Comparison of ENCODE assay signal across 20 cellular contexts in the genomic region with DNA sequence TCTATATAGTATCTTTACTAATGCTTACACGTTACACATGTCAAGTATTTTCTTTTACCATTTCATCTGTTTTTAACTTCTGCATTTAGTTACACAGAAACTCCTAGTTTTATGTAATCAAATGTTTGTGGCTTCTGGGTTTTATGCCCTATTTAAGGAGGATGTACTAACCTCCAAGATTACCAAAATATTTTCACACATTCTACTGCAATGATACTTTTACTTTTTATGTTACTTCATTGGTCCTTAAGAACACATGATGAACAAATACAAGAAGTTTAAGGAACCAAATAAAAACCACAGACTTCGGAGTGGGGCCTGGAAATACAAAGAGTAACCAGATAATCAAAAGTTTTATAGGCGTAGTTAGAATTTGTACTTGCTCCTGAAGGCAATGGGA. TPM values are rescaled to one million over a fixed set of nuclear protein-coding genes. Genes with fewer than 3 reads are reported as not detected.
DNase-seq lines count a peak whose midpoint lies in the region; ATAC-seq and TF ChIP-seq lines count a peak whose summit lies in the region.
"Had no signal": no experiment of that assay in that cellular context is flagged by ENCODE, and none has a peak within 500 bp of the region (broad histone marks: within the 10 kb centered on the region; RNA-seq: fewer than 3 reads in every experiment).

No MANE protein-coding gene starts in this region.

- peaks cover 2 to 15% of the 10 kb centered on the region in 2 donors for H3K4me1 Mint-ChIP-seq in effector memory CD8-positive, alpha-beta T cell (ENCODE audit: low read depth in 2 of 2)
- H3K4me1 Mint-ChIP-seq in activated CD4-positive, alpha-beta T cell treated with anti-CD3 and anti-CD28 coated beads, Interleukin-2, amount 10 ng/mL, durations not matched to agents 24 days and 14 days, result peaks cover 5% of the 10 kb centered on the region

- TF ChIP-seq POLR2A in lower leg skin (IDR thresholded peaks at IDR 0.05), result no peak

- H3K4me3 ChIP-seq in AG10803 (ENCODE audit: low read length) (no peak overlapping the region), lower leg skin (ENCODE audit: low read depth, poor library complexity, severe bottlenecking) (no peak overlapping the region)
- H3K4me3 ChIP-seq: Peyer's patch had no signal

- H3K36me3 Mint-ChIP-seq in effector memory CD8-positive, alpha-beta T cell (ENCODE audit: insufficient read depth), result peaks cover 63% of the 10 kb centered on the region
- peaks cover 39% of the 10 kb centered on the region for H3K36me3 Mint-ChIP-seq in activated CD4-positive, alpha-beta T cell treated with anti-CD3 and anti-CD28 coated beads, Interleukin-2, amount 10 ng/mL, durations not matched to agents 24 days and 14 days (ENCODE audit: low read depth)

- no peaks in the 10 kb centered on the region for H3K9me3 Mint-ChIP-seq in effector memory CD8-positive, alpha-beta T cell
- no peaks in the 10 kb centered on the region for H3K9me3 Mint-ChIP-seq in activated CD4-positive, alpha-beta T cell treated with anti-CD3 and anti-CD28 coated beads, Interleukin-2, amount 10 ng/mL, durations not matched to agents 24 days and 14 days

- peak; percentile 51 for ATAC-seq in effector memory CD8-positive, alpha-beta T cell (replicated peaks)
- ATAC-seq: Right ventricle myocardium inferior, SK-N-SH treated with all-trans-retinoic acid at 6 μM for 48 hours had no signal

- no peak for TF ChIP-seq CTCF in AG10803 (conservative IDR thresholded peaks at IDR 0.05; ENCODE audit: low read length)
- no peak for TF ChIP-seq CTCF in lower leg skin (IDR thresholded peaks at IDR 0.05)

- no peak overlapping the region for H3K27ac Mint-ChIP-seq in effector memory CD8-positive, alpha-beta T cell
- H3K27ac Mint-ChIP-seq in activated CD4-positive, alpha-beta T cell treated with anti-CD3 and anti-CD28 coated beads, Interleukin-2, amount 10 ng/mL, durations not matched to agents 24 days and 14 days, result no peak overlapping the region

- no peaks in the 10 kb centered on the region for H3K27me3 Mint-ChIP-seq in effector memory CD8-positive, alpha-beta T cell
- no peaks in the 10 kb centered on the region for H3K27me3 Mint-ChIP-seq in activated CD4-positive, alpha-beta T cell treated with anti-CD3 and anti-CD28 coated beads, Interleukin-2, amount 10 ng/mL, durations not matched to agents 24 days and 14 days

- DNase-seq in AG10803 (ENCODE audit: low read depth) (peak; percentile 69), EH (ENCODE audit: low read depth) (peak; percentile 15), SIG-M5 treated with dmso at 0.1 percent for 504 hours (lab: John Stamatoyannopoulos, UW; ENCODE audit: unreplicated experiment) (peak; percentile 67), anterior cingulate cortex (lab: John Stamatoyannopoulos, UW) (no peak), NCI-H2171 (lab: John Stamatoyannopoulos, UW) (no peak), lower leg skin (ENCODE audit: low spot score in 2 of 2) (no peak)
- DNase-seq in effector memory CD8-positive, alpha-beta T cell, result no peak
- DNase-seq in activated CD4-positive, alpha-beta T cell treated with anti-CD3 and anti-CD28 coated beads, Interleukin-2, amount 10 ng/mL, durations not matched to agents 24 days and 14 days, result no peak
- DNase-seq: ACHN, BE2C, EL, H7, NCI-H1048, NCI-H1436 treated with DMSO at 0.1 percent for 48 hours, NCI-H2029 treated with DMSO at 0.1 percent for 48 hours, NCI-H510A, NCI-H774, Peyer's patch had no signal

- 91 to 93% methylated on average over 3 of the region's 3 CpGs for WGBS in lower leg skin, 2 donors

- intact Hi-C loops in activated CD4-positive, alpha-beta T cell treated with anti-CD3 and anti-CD28 coated beads, Interleukin-2, amount 10 ng/mL, durations not matched to agents 24 days and 14 days (cut with micrococcal nuclease), result no loop called here
- intact Hi-C loops in lower leg skin (cut with DNase I; ENCODE audit: low total_unique reads), result no loop called here

- no peak overlapping the region for H3K4me3 Mint-ChIP-seq in effector memory CD8-positive, alpha-beta T cell
- no peak overlapping the region for H3K4me3 Mint-ChIP-seq in activated CD4-positive, alpha-beta T cell treated with anti-CD3 and anti-CD28 coated beads, Interleukin-2, amount 10 ng/mL, durations not matched to agents 24 days and 14 days

RNA-seq across cellular contexts. Expression of gene ZC3H13, which starts 37.2 kb away (rescaled TPM):
- total RNA-seq in activated CD4-positive, alpha-beta T cell treated with anti-CD3 and anti-CD28 coated beads, Interleukin-2, amount 10 ng/mL, durations not matched to agents 24 days and 14 days, result 56.1 and 58.8 TPM in 2 replicates
- total RNA-seq in lower leg skin, result 10 to 100 TPM; 21.1 to 42.5 (median 25.3) TPM

Comparison
In these comparisons a context has a peak if more than half of its experiments do, and no peak if none do; other contexts are left out.
1. DNase-seq: peak in AG10803 (single experiment), EH (single experiment) and SIG-M5 treated with dmso at 0.1 percent for 504 hours (single experiment); none in effector memory CD8-positive, alpha-beta T cell (0 of 3), anterior cingulate cortex (0 of 58), activated CD4-positive, alpha-beta T cell treated with anti-CD3 and anti-CD28 coated beads, Interleukin-2, amount 10 ng/mL, durations not matched to agents 24 days and 14 days (single experiment), NCI-H2171 (single experiment) and lower leg skin (0 of 2).